Comparison of ENCODE assay signal across 9 cellular contexts in the genomic region with DNA sequence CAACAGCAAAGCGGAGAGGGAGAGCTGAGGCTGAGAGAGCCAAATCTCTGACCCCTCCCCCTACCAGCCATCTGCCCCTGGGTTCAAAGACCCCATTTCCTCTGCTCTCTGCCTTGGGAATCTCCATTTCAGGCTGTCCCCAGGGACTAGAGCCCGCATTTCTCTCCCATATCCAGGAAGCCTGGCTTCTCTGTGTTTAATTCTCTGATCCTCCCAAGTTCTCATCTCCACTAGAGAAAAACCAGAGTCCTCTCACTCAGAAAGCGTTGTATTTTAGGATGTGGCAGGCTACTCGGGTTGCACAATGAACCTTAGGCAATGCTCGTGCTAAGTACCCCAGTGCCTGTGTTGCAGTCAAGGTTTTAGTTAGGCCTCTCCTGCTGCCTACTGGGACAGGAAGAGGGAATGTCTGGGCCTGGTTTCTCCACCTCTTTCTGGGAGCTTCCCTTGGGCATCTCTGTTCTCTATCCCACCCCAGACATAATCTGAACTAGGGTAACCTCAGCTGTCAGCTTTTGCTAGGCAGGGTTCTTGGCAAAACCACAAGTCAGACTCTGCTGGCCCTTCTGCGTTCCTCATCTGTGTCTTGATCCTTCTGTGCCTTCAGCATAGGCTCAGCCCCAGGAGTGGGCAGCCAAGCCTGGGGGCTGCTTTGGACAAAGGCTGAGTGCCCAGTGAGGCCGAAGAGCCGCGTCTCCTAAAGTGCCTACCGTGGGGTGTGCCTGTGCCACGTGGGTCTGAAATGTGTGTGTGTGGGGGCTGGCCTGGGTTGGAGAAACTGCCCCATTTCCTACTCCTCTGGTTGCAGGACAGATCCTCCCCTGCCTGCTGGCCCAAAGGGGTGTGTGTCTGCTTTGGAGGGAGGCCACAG.
DNase-seq lines count a peak whose midpoint lies in the region; ATAC-seq and TF ChIP-seq lines count a peak whose summit lies in the region.
"Had no signal": no experiment of that assay in that cellular context is flagged by ENCODE, and none has a peak within 500 bp of the region (broad histone marks: within the 10 kb centered on the region; RNA-seq: fewer than 3 reads in every experiment).

No MANE protein-coding gene starts in this region.

- no peak overlapping the region for H3K4me3 ChIP-seq in CD8-positive, alpha-beta memory T cell (ENCODE audit: low read length)
- H3K4me3 ChIP-seq in NB4 (ENCODE audit: low read depth, low read length) (no peak overlapping the region), coronary artery (no peak overlapping the region), H7 (ENCODE audit: insufficient read depth, low read depth, low read length) (no peak overlapping the region)

- ATAC-seq in activated CD8-positive, alpha-beta T cell treated with anti-CD3 and anti-CD28 coated beads, Interleukin-2, amount 10 ng/mL, durations not matched to agents 7 days and 5 days, result no peak
- ATAC-seq: HCT116 had no signal

- DNase-seq in CD8-positive, alpha-beta memory T cell, result no peak
- DNase-seq in NB4 (ENCODE audit: low read depth) (peak; percentile 90), coronary artery (ENCODE audit: low spot score) (no peak), nephron progenitor cell (no peak), NCI-H345 (lab: John Stamatoyannopoulos, UW) (no peak), H7 (no peak), NCI-H2029 (lab: John Stamatoyannopoulos, UW) (no peak)
- no peak for DNase-seq in activated CD8-positive, alpha-beta T cell treated with anti-CD3 and anti-CD28 coated beads, Interleukin-2, amount 10 ng/mL, durations not matched to agents 7 days and 5 days

- H3K27ac Mint-ChIP-seq in CD8-positive, alpha-beta memory T cell, result peak overlapping the region in 6 of 8 donors; percentile 48 to 87 (median 80)
- H3K27ac Mint-ChIP-seq in nephron progenitor cell, result peak overlapping the region; percentile 98
- H3K27ac Mint-ChIP-seq in activated CD8-positive, alpha-beta T cell treated with anti-CD3 and anti-CD28 coated beads, Interleukin-2, amount 10 ng/mL, durations not matched to agents 7 days and 5 days, result no peak overlapping the region

- no peak overlapping the region for H3K4me3 Mint-ChIP-seq in CD8-positive, alpha-beta memory T cell
- H3K4me3 Mint-ChIP-seq in nephron progenitor cell, result no peak overlapping the region
- no peak overlapping the region for H3K4me3 Mint-ChIP-seq in activated CD8-positive, alpha-beta T cell treated with anti-CD3 and anti-CD28 coated beads, Interleukin-2, amount 10 ng/mL, durations not matched to agents 7 days and 5 days

- peaks cover 0 to 69% (median 4%) of the 10 kb centered on the region in 3 donors for H3K36me3 Mint-ChIP-seq in CD8-positive, alpha-beta memory T cell
- H3K36me3 Mint-ChIP-seq in nephron progenitor cell (ENCODE audit: low read depth), result no peaks in the 10 kb centered on the region
- H3K36me3 Mint-ChIP-seq in activated CD8-positive, alpha-beta T cell treated with anti-CD3 and anti-CD28 coated beads, Interleukin-2, amount 10 ng/mL, durations not matched to agents 7 days and 5 days (ENCODE audit: low read depth), result peaks cover 24% of the 10 kb centered on the region

- CTCF ChIA-PET in CD8-positive, alpha-beta memory T cell (lab: Charles Lee), result no interaction called here
- CTCF ChIA-PET in activated CD8-positive, alpha-beta T cell treated with anti-CD3 and anti-CD28 coated beads, Interleukin-2, amount 10 ng/mL, durations not matched to agents 7 days and 5 days (lab: Charles Lee), result no interaction called here

- peaks cover 0 to 3% of the 10 kb centered on the region in 2 donors for H3K27me3 Mint-ChIP-seq in CD8-positive, alpha-beta memory T cell
- peaks cover 4% of the 10 kb centered on the region for H3K27me3 Mint-ChIP-seq in nephron progenitor cell (ENCODE audit: low read depth, poor library complexity)
- no peaks in the 10 kb centered on the region for H3K27me3 Mint-ChIP-seq in activated CD8-positive, alpha-beta T cell treated with anti-CD3 and anti-CD28 coated beads, Interleukin-2, amount 10 ng/mL, durations not matched to agents 7 days and 5 days (ENCODE audit: low read depth)

- TF ChIP-seq CTCF in NB4 (IDR thresholded peaks at IDR 0.05; ENCODE audit: low read depth, low read length) (no peak), coronary artery (IDR thresholded peaks at IDR 0.05) (no peak), nephron progenitor cell (IDR thresholded peaks at IDR 0.05) (no peak)

- H3K36me3 ChIP-seq in CD8-positive, alpha-beta memory T cell (ENCODE audit: insufficient read depth, low read length), result peaks cover 11% of the 10 kb centered on the region
- H3K36me3 ChIP-seq in H7 (replicated peaks; ENCODE audit: control insufficient read depth, insufficient read depth, low read length), result no peaks in the 10 kb centered on the region; the same call in 1 of the 2 replicates

- peaks cover 14 to 24% (median 17%) of the 10 kb centered on the region in 3 donors for H3K4me1 Mint-ChIP-seq in CD8-positive, alpha-beta memory T cell
- H3K4me1 Mint-ChIP-seq in nephron progenitor cell, result peaks cover 72% of the 10 kb centered on the region
- peaks cover 29% of the 10 kb centered on the region for H3K4me1 Mint-ChIP-seq in activated CD8-positive, alpha-beta T cell treated with anti-CD3 and anti-CD28 coated beads, Interleukin-2, amount 10 ng/mL, durations not matched to agents 7 days and 5 days (ENCODE audit: low read depth)

- peaks cover 10% of the 10 kb centered on the region for H3K4me1 ChIP-seq in CD8-positive, alpha-beta memory T cell (ENCODE audit: insufficient read depth, low read length)

- POLR2A ChIA-PET in CD8-positive, alpha-beta memory T cell (lab: Charles Lee), result no interaction called here
- POLR2A ChIA-PET in activated CD8-positive, alpha-beta T cell treated with anti-CD3 and anti-CD28 coated beads, Interleukin-2, amount 10 ng/mL, durations not matched to agents 7 days and 5 days (lab: Charles Lee), result interaction anchor here (0.7 kb wide), 1 partner anchor 26 kb away, joined by 3 read pairs; no protein-coding TSS in a partner anchor

- no peaks in the 10 kb centered on the region for H3K9me3 ChIP-seq in CD8-positive, alpha-beta memory T cell (ENCODE audit: low read length)

- H3K9me3 Mint-ChIP-seq in CD8-positive, alpha-beta memory T cell, result no peaks in the 10 kb centered on the region
- H3K9me3 Mint-ChIP-seq in nephron progenitor cell, result no peaks in the 10 kb centered on the region
- H3K9me3 Mint-ChIP-seq in activated CD8-positive, alpha-beta T cell treated with anti-CD3 and anti-CD28 coated beads, Interleukin-2, amount 10 ng/mL, durations not matched to agents 7 days and 5 days (ENCODE audit: insufficient read depth), result no peaks in the 10 kb centered on the region

- no peak overlapping the region for H3K27ac ChIP-seq in CD8-positive, alpha-beta memory T cell (ENCODE audit: low read depth, low read length)
- peak overlapping the region; percentile 86 to 97 for H3K27ac ChIP-seq in coronary artery

- TF ChIP-seq POLR2A in NB4 (IDR thresholded peaks at IDR 0.05; ENCODE audit: extremely low read depth, insufficient read length), result no peak

- no peaks in the 10 kb centered on the region for H3K27me3 ChIP-seq in CD8-positive, alpha-beta memory T cell (ENCODE audit: insufficient read depth, low read length, poor library complexity, severe bottlenecking)
- no peaks in the 10 kb centered on the region for H3K27me3 ChIP-seq in H7 (ENCODE audit: control insufficient read depth, insufficient read depth, low read length)
